In genomic region chr12:69247253-69248018, GRCh38 we compare ENCODE assay signal across 16 cellular contexts. TPM values are rescaled to one million over a fixed set of nuclear protein-coding genes. Genes with fewer than 3 reads are reported as not detected.
DNase-seq lines count a peak whose midpoint lies in the region; ATAC-seq and TF ChIP-seq lines count a peak whose summit lies in the region.
"Had no signal": no experiment of that assay in that cellular context is flagged by ENCODE, and none has a peak within 500 bp of the region (broad histone marks: within the 10 kb centered on the region; RNA-seq: fewer than 3 reads in every experiment).

No MANE protein-coding gene starts in this region.

- H3K27ac Mint-ChIP-seq in natural killer cell treated with Interleukin-12 subunit alpha and Interleukin-12 subunit beta and Interleukin-15 and Interleukin-18, amount 100 ng/mL, for 72 hours = no peak overlapping the region
- H3K27ac Mint-ChIP-seq in natural killer cell (peak overlapping the region in 1 of 2 donors; percentile 44), WTC11 (peak overlapping the region; percentile 40; the same call in 1 of the 2 replicates), Calu3 (ENCODE audit: unreplicated experiment) (no peak overlapping the region)
- H3K27ac Mint-ChIP-seq: activated T-helper 1 cell treated with anti-CD3 and anti-CD28 coated beads, Interleukin-12 subunit alpha, Interleukin-12 subunit beta, Interleukin-2, Interleukin-4 antibody, amounts not matched to agents 30 ng/mL and 10 ng/mL and 1 ng/mL, durations not matched to agents 14 hours and 24 hours and 36 hours; memory B cell had no signal

- H3K9me3 Mint-ChIP-seq in natural killer cell treated with Interleukin-12 subunit alpha and Interleukin-12 subunit beta and Interleukin-15 and Interleukin-18, amount 100 ng/mL, for 72 hours = no peaks in the 10 kb centered on the region
- H3K9me3 Mint-ChIP-seq in natural killer cell = no peaks in the 10 kb centered on the region
- H3K9me3 Mint-ChIP-seq in WTC11 = peaks cover 12% of the 10 kb centered on the region
- H3K9me3 Mint-ChIP-seq in Calu3 (ENCODE audit: low read depth, unreplicated experiment) = no peaks in the 10 kb centered on the region
- H3K9me3 Mint-ChIP-seq: activated T-helper 1 cell treated with anti-CD3 and anti-CD28 coated beads, Interleukin-12 subunit alpha, Interleukin-12 subunit beta, Interleukin-2, Interleukin-4 antibody, amounts not matched to agents 30 ng/mL and 10 ng/mL and 1 ng/mL, durations not matched to agents 14 hours and 24 hours and 36 hours; H9; memory B cell had no signal

- no peaks in the 10 kb centered on the region for H3K9me3 ChIP-seq in Karpas-422 (ENCODE audit: low read length)
- H3K9me3 ChIP-seq: BE2C had no signal

- no TSS peak for BruUV-seq in Calu3 (replicated peaks; lab: Mats Ljungman, UMichigan)

- H3K4me2 ChIP-seq in Karpas-422 (ENCODE audit: low read depth, low read length, poor library complexity, severe bottlenecking) = no peak overlapping the region

- H3K27ac ChIP-seq in Karpas-422 (ENCODE audit: low read length) = no peak overlapping the region; the same call in 1 of the 2 replicates

- H2AFZ ChIP-seq in Karpas-422 (ENCODE audit: low read length) = no peak overlapping the region

- peaks cover 15% of the 10 kb centered on the region for H3K36me3 ChIP-seq in Karpas-422 (ENCODE audit: insufficient read depth, low read length)

- ATAC-seq in natural killer cell treated with Interleukin-12 subunit alpha and Interleukin-12 subunit beta and Interleukin-15 and Interleukin-18, amount 100 ng/mL, for 72 hours = no peak
- no peak for ATAC-seq in natural killer cell
- no peak for ATAC-seq in WTC11
- peak; percentile 29 for ATAC-seq in left colon
- ATAC-seq: K562 had no signal

- CTCF ChIA-PET in WTC11 (lab: Charles Lee) = interaction anchor here (1.5 kb wide), 1 partner anchor 91 kb away, joined by 8 read pairs; no protein-coding TSS in a partner anchor
- CTCF ChIA-PET in Calu3 (lab: Charles Lee) = no interaction called here

- POLR2A ChIA-PET in WTC11 (lab: Charles Lee) = no interaction called here

- peaks cover 33 to 57% of the 10 kb centered on the region in 2 donors for H3K4me1 Mint-ChIP-seq in natural killer cell treated with Interleukin-12 subunit alpha and Interleukin-12 subunit beta and Interleukin-15 and Interleukin-18, amount 100 ng/mL, for 72 hours (ENCODE audit: low read depth in 2 of 2)
- H3K4me1 Mint-ChIP-seq in natural killer cell (peaks cover 60 to 72% of the 10 kb centered on the region in 2 donors), WTC11 (peaks cover 77% of the 10 kb centered on the region), Calu3 (ENCODE audit: low read depth, unreplicated experiment) (peaks cover 42% of the 10 kb centered on the region)

- no peak overlapping the region for H3K4me3 ChIP-seq in Karpas-422 (ENCODE audit: low read length)
- H3K4me3 ChIP-seq: K562 had no signal

- H3K27me3 ChIP-seq in Karpas-422 (ENCODE audit: low read length) = no peaks in the 10 kb centered on the region
- H3K27me3 ChIP-seq: BE2C had no signal

- peaks cover 53% of the 10 kb centered on the region for H4K20me1 ChIP-seq in Karpas-422 (ENCODE audit: insufficient read depth, low read depth, low read length)

- peaks cover 96% of the 10 kb centered on the region for H3K79me2 ChIP-seq in Karpas-422 (ENCODE audit: low read length)

- TF ChIP-seq CTCF in natural killer cell (IDR thresholded peaks at IDR 0.05) (no peak), WTC11 (IDR thresholded peaks at IDR 0.05) (no peak), Calu3 (IDR thresholded peaks at IDR 0.05; ENCODE audit: unreplicated experiment) (no peak)

- intact Hi-C loops in natural killer cell (cut with micrococcal nuclease) = no loop called here
- intact Hi-C loops in left colon (cut with DNase I, micrococcal nuclease) = no loop called here
- intact Hi-C loops in Calu3 (cut with micrococcal nuclease; ENCODE audit: unreplicated experiment) = loop anchor here (10.0 kb wide), 1 partner anchor 383 kb away; no protein-coding TSS in a partner anchor

- no peaks in the 10 kb centered on the region for H3K27me3 Mint-ChIP-seq in natural killer cell treated with Interleukin-12 subunit alpha and Interleukin-12 subunit beta and Interleukin-15 and Interleukin-18, amount 100 ng/mL, for 72 hours
- no peaks in the 10 kb centered on the region for H3K27me3 Mint-ChIP-seq in natural killer cell (ENCODE audit: low read depth in 2 of 2)
- no peaks in the 10 kb centered on the region; the same call in 1 of the 2 replicates for H3K27me3 Mint-ChIP-seq in WTC11 (ENCODE audit: low read depth)
- H3K27me3 Mint-ChIP-seq in Calu3 (ENCODE audit: unreplicated experiment) = no peaks in the 10 kb centered on the region
- H3K27me3 Mint-ChIP-seq: memory B cell had no signal

- DNase-seq in natural killer cell treated with Interleukin-12 subunit alpha and Interleukin-12 subunit beta and Interleukin-15 and Interleukin-18, amount 100 ng/mL, for 72 hours (ENCODE audit: low spot score) = no peak
- DNase-seq in natural killer cell = no peak
- no peak for DNase-seq in WTC11 (ENCODE audit: low spot score)
- no peak for DNase-seq in left colon
- no peak for DNase-seq in Karpas-422
- DNase-seq in NCI-H1930 (lab: John Stamatoyannopoulos, UW) = no peak
- DNase-seq in Calu3 = no peak
- no peak for DNase-seq in ureter (ENCODE audit: low spot score)
- DNase-seq: BE2C; DMS79 treated with DMSO at 0.1 percent for 48 hours; effector CD8-positive, alpha-beta T cell; H9; NCI-H510A had no signal

- peaks cover 56% of the 10 kb centered on the region for H3K4me1 ChIP-seq in Karpas-422 (ENCODE audit: low read length)
- H3K4me1 ChIP-seq: BE2C had no signal

- no peaks in the 10 kb centered on the region for H3K9me2 ChIP-seq in Karpas-422 (replicated peaks; ENCODE audit: insufficient read depth, low read length)

- no peaks in the 10 kb centered on the region for H3K36me3 Mint-ChIP-seq in natural killer cell treated with Interleukin-12 subunit alpha and Interleukin-12 subunit beta and Interleukin-15 and Interleukin-18, amount 100 ng/mL, for 72 hours
- H3K36me3 Mint-ChIP-seq in natural killer cell (no peaks in the 10 kb centered on the region), WTC11 (peaks cover 22% of the 10 kb centered on the region), Calu3 (ENCODE audit: insufficient read depth, unreplicated experiment) (peaks cover 6% of the 10 kb centered on the region)

- peak overlapping the region; percentile 9 for H3K4me3 Mint-ChIP-seq in natural killer cell treated with Interleukin-12 subunit alpha and Interleukin-12 subunit beta and Interleukin-15 and Interleukin-18, amount 100 ng/mL, for 72 hours
- H3K4me3 Mint-ChIP-seq in natural killer cell (no peak overlapping the region), WTC11 (no peak overlapping the region), Calu3 (ENCODE audit: low read depth, unreplicated experiment) (no peak overlapping the region)
- H3K4me3 Mint-ChIP-seq: activated T-helper 1 cell treated with anti-CD3 and anti-CD28 coated beads, Interleukin-12 subunit alpha, Interleukin-12 subunit beta, Interleukin-2, Interleukin-4 antibody, amounts not matched to agents 30 ng/mL and 10 ng/mL and 1 ng/mL, durations not matched to agents 14 hours and 24 hours and 36 hours; H9; memory B cell had no signal

- no peak overlapping the region for H3K9ac ChIP-seq in Karpas-422 (ENCODE audit: low read length)

TF ChIP-seq in WTC11, 78 proteins besides CTCF, POLR2A, EP300 and RAD21:
- TF ChIP-seq RORB (CRISPR knock-in tag; IDR thresholded peaks at IDR 0.05) = no peak
- TF ChIP-seq, protein P1, sequence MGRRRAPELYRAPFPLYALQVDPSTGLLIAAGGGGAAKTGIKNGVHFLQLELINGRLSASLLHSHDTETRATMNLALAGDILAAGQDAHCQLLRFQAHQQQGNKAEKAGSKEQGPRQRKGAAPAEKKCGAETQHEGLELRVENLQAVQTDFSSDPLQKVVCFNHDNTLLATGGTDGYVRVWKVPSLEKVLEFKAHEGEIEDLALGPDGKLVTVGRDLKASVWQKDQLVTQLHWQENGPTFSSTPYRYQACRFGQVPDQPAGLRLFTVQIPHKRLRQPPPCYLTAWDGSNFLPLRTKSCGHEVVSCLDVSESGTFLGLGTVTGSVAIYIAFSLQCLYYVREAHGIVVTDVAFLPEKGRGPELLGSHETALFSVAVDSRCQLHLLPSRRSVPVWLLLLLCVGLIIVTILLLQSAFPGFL (CRISPR knock-in tag; IDR thresholded peaks at IDR 0.05; ENCODE audit: borderline replicate concordance) = no peak
- no peak for TF ChIP-seq E2F4 (CRISPR knock-in tag; IDR thresholded peaks at IDR 0.05; ENCODE audit: borderline replicate concordance, low read depth)
- TF ChIP-seq, protein P2, sequence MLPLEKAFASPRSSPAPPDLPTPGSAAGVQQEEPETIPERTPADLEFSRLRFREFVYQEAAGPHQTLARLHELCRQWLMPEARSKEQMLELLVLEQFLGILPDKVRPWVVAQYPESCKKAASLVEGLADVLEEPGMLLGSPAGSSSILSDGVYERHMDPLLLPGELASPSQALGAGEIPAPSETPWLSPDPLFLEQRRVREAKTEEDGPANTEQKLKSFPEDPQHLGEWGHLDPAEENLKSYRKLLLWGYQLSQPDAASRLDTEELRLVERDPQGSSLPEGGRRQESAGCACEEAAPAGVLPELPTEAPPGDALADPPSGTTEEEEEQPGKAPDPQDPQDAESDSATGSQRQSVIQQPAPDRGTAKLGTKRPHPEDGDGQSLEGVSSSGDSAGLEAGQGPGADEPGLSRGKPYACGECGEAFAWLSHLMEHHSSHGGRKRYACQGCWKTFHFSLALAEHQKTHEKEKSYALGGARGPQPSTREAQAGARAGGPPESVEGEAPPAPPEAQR (CRISPR knock-in tag; IDR thresholded peaks at IDR 0.05) = no peak
- TF ChIP-seq, protein P3, sequence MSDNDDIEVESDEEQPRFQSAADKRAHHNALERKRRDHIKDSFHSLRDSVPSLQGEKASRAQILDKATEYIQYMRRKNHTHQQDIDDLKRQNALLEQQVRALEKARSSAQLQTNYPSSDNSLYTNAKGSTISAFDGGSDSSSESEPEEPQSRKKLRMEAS (CRISPR knock-in tag; IDR thresholded peaks at IDR 0.05) = no peak

RNA-seq across cellular contexts. Expression of gene CPSF6, which starts 8.1 kb away (rescaled TPM):
- total RNA-seq in natural killer cell treated with Interleukin-12 subunit alpha and Interleukin-12 subunit beta and Interleukin-15 and Interleukin-18, amount 100 ng/mL, for 72 hours = 100 to 1,000 TPM in 1 of 2 donors, 10 to 100 TPM in 1; 84.3 to 101 TPM
- total RNA-seq in natural killer cell (10 to 100 TPM; 88.5 to 99.4 (median 95.4) TPM), WTC11 (2021) (124 to 134 TPM (median 132 TPM) in 3 replicates), left colon (10 to 100 TPM; 44.9 to 51.5 TPM), Calu3 (2022) (114 and 136 TPM in 2 replicates), ureter (94.0 TPM)
- total RNA-seq in Karpas-422 (2014; rRNA removed; shearing (Covaris generic); ENCODE audit: low replicate concordance) = 93.8 and 182 TPM in 2 replicates
